ENCODE assay signal across 14 cellular contexts in genomic region chr17:36082062-36082461, GRCh38. TPM values are rescaled to one million over a fixed set of nuclear protein-coding genes. Genes with fewer than 3 reads are reported as not detected.
DNase-seq lines count a peak whose midpoint lies in the region; ATAC-seq, FAIRE-seq and TF ChIP-seq lines count a peak whose summit lies in the region.
"Had no signal": no experiment of that assay in that cellular context is flagged by ENCODE, and none has a peak within 500 bp of the region (broad histone marks: within the 10 kb centered on the region; RNA-seq: fewer than 3 reads in every experiment).

No MANE protein-coding gene starts in this region.

- H3K36me3 ChIP-seq in SU-DHL-6 (ENCODE audit: low read length) (no peaks in the 10 kb centered on the region), small intestine (ENCODE audit: control insufficient read depth in 2 of 2, insufficient read depth in 2 of 2, low read length in 2 of 2) (no peaks in the 10 kb centered on the region), brain microvascular endothelial cell (replicated peaks) (no peaks in the 10 kb centered on the region)
- H3K36me3 ChIP-seq: vagina had no signal

- H3K4me1 Mint-ChIP-seq in T-helper 1 cell treated with Interleukin-12 subunit alpha and Interleukin-12 subunit beta and Interleukin-4 antibody, amounts not matched to agents 30 μg/mL and 1 μg/mL, for 36 hours (ENCODE audit: low read depth), result peaks cover 30% of the 10 kb centered on the region

- no peaks in the 10 kb centered on the region for H3K36me3 Mint-ChIP-seq in T-helper 1 cell treated with Interleukin-12 subunit alpha and Interleukin-12 subunit beta and Interleukin-4 antibody, amounts not matched to agents 30 μg/mL and 1 μg/mL, for 36 hours (ENCODE audit: low read depth)

- no peaks in the 10 kb centered on the region; the same call in 1 of the 2 replicates for H3F3A ChIP-seq in SU-DHL-6 (ENCODE audit: insufficient read depth)

- no peaks in the 10 kb centered on the region for H3K9me3 ChIP-seq in SU-DHL-6 (ENCODE audit: insufficient read depth, low read length)
- no peaks in the 10 kb centered on the region for H3K9me3 ChIP-seq in small intestine (ENCODE audit: control insufficient read depth, low read depth)
- H3K9me3 ChIP-seq: vagina had no signal

- peaks cover 18% of the 10 kb centered on the region for H3K27me3 Mint-ChIP-seq in T-helper 1 cell treated with Interleukin-12 subunit alpha and Interleukin-12 subunit beta and Interleukin-4 antibody, amounts not matched to agents 30 μg/mL and 1 μg/mL, for 36 hours (ENCODE audit: low read depth)

- TF ChIP-seq CTCF in SU-DHL-6 (IDR thresholded peaks at IDR 0.05; ENCODE audit: insufficient read depth, low read length, poor library complexity, severe bottlenecking) (no peak), brain microvascular endothelial cell (IDR thresholded peaks at IDR 0.05; ENCODE audit: low read depth, low read length, missing control alignments) (no peak)

- no peaks in the 10 kb centered on the region for H3K9me3 Mint-ChIP-seq in T-helper 1 cell treated with Interleukin-12 subunit alpha and Interleukin-12 subunit beta and Interleukin-4 antibody, amounts not matched to agents 30 μg/mL and 1 μg/mL, for 36 hours

- 24 to 38% (median 35%) methylated on average over 3 of the region's 3 CpGs for WGBS in small intestine, 3 donors

- peak overlapping the region; percentile 91 for H3K27ac Mint-ChIP-seq in T-helper 1 cell treated with Interleukin-12 subunit alpha and Interleukin-12 subunit beta and Interleukin-4 antibody, amounts not matched to agents 30 μg/mL and 1 μg/mL, for 36 hours

- peak overlapping the region; percentile 37 for H2AFZ ChIP-seq in SU-DHL-6 (ENCODE audit: low read depth, low read length, severe bottlenecking)

- H3K4me2 ChIP-seq in SU-DHL-6 (ENCODE audit: low read depth, low read length, poor library complexity, severe bottlenecking), result no peak overlapping the region

- ATAC-seq in HG02610 (IDR thresholded peaks at IDR 0.05; ENCODE audit: unreplicated experiment), result peak; percentile 32

- H3K4me3 ChIP-seq in SU-DHL-6 (ENCODE audit: insufficient read depth, low read length, poor library complexity, severe bottlenecking) (no peak overlapping the region), small intestine (ENCODE audit: low read depth in 1 of 2, low read length in 2 of 2) (no peak overlapping the region), brain microvascular endothelial cell (ENCODE audit: low read depth, low read length) (no peak overlapping the region)
- H3K4me3 ChIP-seq: vagina had no signal

- no peaks in the 10 kb centered on the region for H3K4me1 ChIP-seq in small intestine (ENCODE audit: control insufficient read depth in 2 of 2, insufficient read depth in 1 of 2, low read depth in 1 of 2, low read length in 1 of 2)
- H3K4me1 ChIP-seq: vagina had no signal

- H3K9me2 ChIP-seq in SU-DHL-6 (replicated peaks; ENCODE audit: insufficient read depth, low read length), result no peaks in the 10 kb centered on the region

- H3K79me2 ChIP-seq in SU-DHL-6 (ENCODE audit: insufficient read depth, low read length), result no peaks in the 10 kb centered on the region

- H3K9ac ChIP-seq in SU-DHL-6 (ENCODE audit: low read length), result no peak overlapping the region

- DNase-seq in T-helper 1 cell (no peak), small intestine (peak; percentile 4), brain microvascular endothelial cell (no peak), epidermal melanocyte (ENCODE audit: insufficient read length, low spot score) (no peak), OCI-M2 (lab: John Stamatoyannopoulos, UW; ENCODE audit: unreplicated experiment) (no peak)
- DNase-seq: IMR-90, NCI-H446 treated with DMSO at 0.1 percent for 48 hours had no signal

- H3K4me3 Mint-ChIP-seq in T-helper 1 cell treated with Interleukin-12 subunit alpha and Interleukin-12 subunit beta and Interleukin-4 antibody, amounts not matched to agents 30 μg/mL and 1 μg/mL, for 36 hours, result peak overlapping the region; percentile 67

- H3K27me3 ChIP-seq in SU-DHL-6 (ENCODE audit: low read length) (no peaks in the 10 kb centered on the region), small intestine (ENCODE audit: control insufficient read depth in 2 of 2, insufficient read depth in 2 of 2, low read length in 2 of 2) (no peaks in the 10 kb centered on the region), brain microvascular endothelial cell (replicated peaks) (no peaks in the 10 kb centered on the region)
- H3K27me3 ChIP-seq: vagina had no signal

- no peaks in the 10 kb centered on the region for H4K20me1 ChIP-seq in SU-DHL-6 (ENCODE audit: low read depth, low read length)

- no peak overlapping the region for H3K27ac ChIP-seq in SU-DHL-6 (ENCODE audit: low read depth, low read length)
- H3K27ac ChIP-seq in small intestine (ENCODE audit: low read depth in 1 of 2, low read length in 1 of 2), result peak overlapping the region; percentile 67 to 87
- no peak overlapping the region for H3K27ac ChIP-seq in brain microvascular endothelial cell
- H3K27ac ChIP-seq: vagina had no signal

- in situ Hi-C loops in brain microvascular endothelial cell (cut with HindIII; ENCODE audit: low pct_ligation_motif_present, low sequenced_read_pairs), result no loop called here

- FAIRE-seq in small intestine (lab: Jason Lieb, UNC), result no peak
- FAIRE-seq: A204.1, G401.6 had no signal

RNA-seq across cellular contexts. Expression of gene CCL3, which starts 7.9 kb away (rescaled TPM):
- 1 to 10 TPM; 1.8 to 4.9 (median 1.9) TPM for polyA plus RNA-seq in small intestine
- polyA plus RNA-seq: IMR-90, neural cell had no signal

RNA-seq across cellular contexts. Expression of gene CCL18, which starts 18.0 kb away (rescaled TPM):
- 10 to 100 TPM in 1 of 3 donors, 1 to 10 TPM in 1, under 1 TPM in 1; 0.67 to 17.9 (median 1.4) TPM for polyA plus RNA-seq in small intestine
- polyA plus RNA-seq: IMR-90, neural cell had no signal

RNA-seq across cellular contexts. Expression of gene CCL4, which starts 21.6 kb away (rescaled TPM):
- polyA plus RNA-seq in small intestine, result 1 to 10 TPM; 3.1 to 6.2 (median 3.9) TPM
- polyA plus RNA-seq: IMR-90, neural cell had no signal

Comparison
In these comparisons a context has a peak if more than half of its experiments do, and no peak if none do; other contexts are left out.
1. H3K27ac ChIP-seq: peak in small intestine (2 of 2); none in SU-DHL-6 (single experiment) and brain microvascular endothelial cell (single experiment).